Comparison of ENCODE assay signal across 1 cellular context in genomic region chr9:101468116-101468515, GRCh38.
TF ChIP-seq lines count a peak whose summit lies in the region.

No MANE protein-coding gene starts in this region.

TF ChIP-seq in GM23338, 12 proteins besides CTCF, POLR2A, EP300 and RAD21 (continued from another document):
- TF ChIP-seq, protein P1, sequence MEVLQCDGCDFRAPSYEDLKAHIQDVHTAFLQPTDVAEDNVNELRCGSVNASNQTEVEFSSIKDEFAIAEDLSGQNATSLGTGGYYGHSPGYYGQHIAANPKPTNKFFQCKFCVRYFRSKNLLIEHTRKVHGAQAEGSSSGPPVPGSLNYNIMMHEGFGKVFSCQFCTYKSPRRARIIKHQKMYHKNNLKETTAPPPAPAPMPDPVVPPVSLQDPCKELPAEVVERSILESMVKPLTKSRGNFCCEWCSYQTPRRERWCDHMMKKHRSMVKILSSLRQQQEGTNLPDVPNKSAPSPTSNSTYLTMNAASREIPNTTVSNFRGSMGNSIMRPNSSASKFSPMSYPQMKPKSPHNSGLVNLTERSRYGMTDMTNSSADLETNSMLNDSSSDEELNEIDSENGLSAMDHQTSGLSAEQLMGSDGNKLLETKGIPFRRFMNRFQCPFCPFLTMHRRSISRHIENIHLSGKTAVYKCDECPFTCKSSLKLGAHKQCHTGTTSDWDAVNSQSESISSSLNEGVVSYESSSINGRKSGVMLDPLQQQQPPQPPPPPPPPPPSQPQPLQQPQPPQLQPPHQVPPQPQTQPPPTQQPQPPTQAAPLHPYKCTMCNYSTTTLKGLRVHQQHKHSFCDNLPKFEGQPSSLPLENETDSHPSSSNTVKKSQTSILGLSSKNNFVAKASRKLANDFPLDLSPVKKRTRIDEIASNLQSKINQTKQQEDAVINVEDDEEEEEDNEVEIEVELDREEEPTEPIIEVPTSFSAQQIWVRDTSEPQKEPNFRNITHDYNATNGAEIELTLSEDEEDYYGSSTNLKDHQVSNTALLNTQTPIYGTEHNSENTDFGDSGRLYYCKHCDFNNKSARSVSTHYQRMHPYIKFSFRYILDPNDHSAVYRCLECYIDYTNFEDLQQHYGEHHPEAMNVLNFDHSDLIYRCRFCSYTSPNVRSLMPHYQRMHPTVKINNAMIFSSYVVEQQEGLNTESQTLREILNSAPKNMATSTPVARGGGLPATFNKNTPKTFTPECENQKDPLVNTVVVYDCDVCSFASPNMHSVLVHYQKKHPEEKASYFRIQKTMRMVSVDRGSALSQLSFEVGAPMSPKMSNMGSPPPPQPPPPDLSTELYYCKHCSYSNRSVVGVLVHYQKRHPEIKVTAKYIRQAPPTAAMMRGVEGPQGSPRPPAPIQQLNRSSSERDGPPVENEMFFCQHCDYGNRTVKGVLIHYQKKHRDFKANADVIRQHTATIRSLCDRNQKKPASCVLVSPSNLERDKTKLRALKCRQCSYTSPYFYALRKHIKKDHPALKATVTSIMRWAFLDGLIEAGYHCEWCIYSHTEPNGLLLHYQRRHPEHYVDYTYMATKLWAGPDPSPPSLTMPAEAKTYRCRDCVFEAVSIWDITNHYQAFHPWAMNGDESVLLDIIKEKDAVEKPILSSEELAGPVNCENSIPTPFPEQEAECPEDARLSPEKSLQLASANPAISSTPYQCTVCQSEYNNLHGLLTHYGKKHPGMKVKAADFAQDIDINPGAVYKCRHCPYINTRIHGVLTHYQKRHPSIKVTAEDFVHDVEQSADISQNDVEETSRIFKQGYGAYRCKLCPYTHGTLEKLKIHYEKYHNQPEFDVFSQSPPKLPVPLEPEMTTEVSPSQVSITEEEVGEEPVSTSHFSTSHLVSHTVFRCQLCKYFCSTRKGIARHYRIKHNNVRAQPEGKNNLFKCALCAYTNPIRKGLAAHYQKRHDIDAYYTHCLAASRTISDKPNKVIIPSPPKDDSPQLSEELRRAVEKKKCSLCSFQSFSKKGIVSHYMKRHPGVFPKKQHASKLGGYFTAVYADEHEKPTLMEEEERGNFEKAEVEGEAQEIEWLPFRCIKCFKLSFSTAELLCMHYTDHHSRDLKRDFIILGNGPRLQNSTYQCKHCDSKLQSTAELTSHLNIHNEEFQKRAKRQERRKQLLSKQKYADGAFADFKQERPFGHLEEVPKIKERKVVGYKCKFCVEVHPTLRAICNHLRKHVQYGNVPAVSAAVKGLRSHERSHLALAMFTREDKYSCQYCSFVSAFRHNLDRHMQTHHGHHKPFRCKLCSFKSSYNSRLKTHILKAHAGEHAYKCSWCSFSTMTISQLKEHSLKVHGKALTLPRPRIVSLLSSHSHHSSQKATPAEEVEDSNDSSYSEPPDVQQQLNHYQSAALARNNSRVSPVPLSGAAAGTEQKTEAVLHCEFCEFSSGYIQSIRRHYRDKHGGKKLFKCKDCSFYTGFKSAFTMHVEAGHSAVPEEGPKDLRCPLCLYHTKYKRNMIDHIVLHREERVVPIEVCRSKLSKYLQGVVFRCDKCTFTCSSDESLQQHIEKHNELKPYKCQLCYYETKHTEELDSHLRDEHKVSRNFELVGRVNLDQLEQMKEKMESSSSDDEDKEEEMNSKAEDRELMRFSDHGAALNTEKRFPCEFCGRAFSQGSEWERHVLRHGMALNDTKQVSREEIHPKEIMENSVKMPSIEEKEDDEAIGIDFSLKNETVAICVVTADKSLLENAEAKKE (CRISPR knock-in tag; IDR thresholded peaks at IDR 0.05), result no peak
- TF ChIP-seq, protein P2, sequence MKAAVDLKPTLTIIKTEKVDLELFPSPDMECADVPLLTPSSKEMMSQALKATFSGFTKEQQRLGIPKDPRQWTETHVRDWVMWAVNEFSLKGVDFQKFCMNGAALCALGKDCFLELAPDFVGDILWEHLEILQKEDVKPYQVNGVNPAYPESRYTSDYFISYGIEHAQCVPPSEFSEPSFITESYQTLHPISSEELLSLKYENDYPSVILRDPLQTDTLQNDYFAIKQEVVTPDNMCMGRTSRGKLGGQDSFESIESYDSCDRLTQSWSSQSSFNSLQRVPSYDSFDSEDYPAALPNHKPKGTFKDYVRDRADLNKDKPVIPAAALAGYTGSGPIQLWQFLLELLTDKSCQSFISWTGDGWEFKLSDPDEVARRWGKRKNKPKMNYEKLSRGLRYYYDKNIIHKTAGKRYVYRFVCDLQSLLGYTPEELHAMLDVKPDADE (IDR thresholded peaks at IDR 0.05), result no peak
- no peak for TF ChIP-seq CREB1 (CRISPR knock-in tag; IDR thresholded peaks at IDR 0.05; ENCODE audit: low read depth)
- TF ChIP-seq EZH2phosphoT487 (IDR thresholded peaks at IDR 0.05; ENCODE audit: unreplicated experiment), result no peak
- no peak for TF ChIP-seq JUNB (IDR thresholded peaks at IDR 0.05; ENCODE audit: unreplicated experiment)
- TF ChIP-seq POLR2AphosphoS5 (IDR thresholded peaks at IDR 0.05; ENCODE audit: low read depth), result no peak
- no peak for TF ChIP-seq STAT1 (IDR thresholded peaks at IDR 0.05; ENCODE audit: unreplicated experiment)
